Comparison of ENCODE assay signal across 11 cellular contexts in the genomic region with DNA sequence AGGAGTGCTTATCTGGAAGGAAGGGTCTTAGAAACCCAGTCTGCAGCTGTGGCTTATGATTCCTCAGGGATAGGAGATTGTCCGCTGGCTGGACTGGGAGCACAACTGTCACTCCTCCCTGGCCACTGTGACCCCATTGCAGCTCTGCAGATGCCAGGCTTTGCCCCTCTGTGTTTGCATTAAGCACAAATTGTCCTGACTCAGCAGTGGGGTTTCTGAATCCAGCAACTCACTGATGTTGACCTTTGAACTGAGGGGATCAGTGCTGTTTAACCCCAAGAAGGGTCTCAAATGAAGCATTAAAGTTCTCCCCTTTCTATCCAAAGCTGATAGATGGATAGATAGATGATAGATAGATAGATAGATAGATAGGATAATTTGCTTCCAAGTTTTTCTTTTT. TPM values are rescaled to one million over a fixed set of nuclear protein-coding genes. Genes with fewer than 3 reads are reported as not detected.
"Had no signal": no experiment of that assay in that cellular context is flagged by ENCODE, and none has a peak within 500 bp of the region (broad histone marks: within the 10 kb centered on the region; RNA-seq: fewer than 3 reads in every experiment).

No MANE protein-coding gene starts in this region.

- H3K9me3 ChIP-seq: HAP-1 had no signal

- H3K36me3 ChIP-seq: HAP-1 had no signal

- ATAC-seq: HCT116 had no signal

- H3K4me3 ChIP-seq: GM23248, HAP-1 had no signal

- H2AFZ ChIP-seq: GM23248 had no signal

- DNase-seq: GM23248, GOT3, H7, HFFc6, KG1 had no signal

- H3K27ac ChIP-seq: GM23248, HL-60 had no signal

- H3K4me1 ChIP-seq: HAP-1 had no signal

- H3K9ac ChIP-seq: GM23248 had no signal

RNA-seq across cellular contexts. Expression of a gene that starts 29.5 kb away (rescaled TPM):
- total RNA-seq: GM23248, H4, HFFc6, HT1080 had no signal
- polyA plus RNA-seq: GM23248, IgD-negative memory B cell had no signal
